In genomic region chr13:32911506-32911905, GRCh38 we compare ENCODE assay signal across 8 cellular contexts.
DNase-seq lines count a peak whose midpoint lies in the region; ATAC-seq and TF ChIP-seq lines count a peak whose summit lies in the region.

No MANE protein-coding gene starts in this region.

- no peaks in the 10 kb centered on the region for H3K36me3 ChIP-seq in SJCRH30

- H3K27me3 Mint-ChIP-seq in osteocyte (ENCODE audit: unreplicated experiment), result no peaks in the 10 kb centered on the region

- peaks cover 3% of the 10 kb centered on the region for H3K9me3 Mint-ChIP-seq in osteocyte (ENCODE audit: unreplicated experiment)

- H3K36me3 Mint-ChIP-seq in osteocyte (ENCODE audit: unreplicated experiment), result no peaks in the 10 kb centered on the region

- H3K4me1 ChIP-seq in SJCRH30, result no peaks in the 10 kb centered on the region

- no peaks in the 10 kb centered on the region for H3K27me3 ChIP-seq in SJCRH30

- H3K4me3 ChIP-seq in SJCRH30 (no peak overlapping the region), fibroblast of mammary gland (ENCODE audit: control insufficient read depth, low read depth, low read length) (no peak overlapping the region)

- DNase-seq in Caki2 (ENCODE audit: low read depth) (peak; percentile 28), Kasumi-1 (lab: John Stamatoyannopoulos, UW) (peak; percentile 29 to 42), SJCRH30 (peak; percentile 29 to 50), fibroblast of mammary gland (ENCODE audit: low read depth) (peak; percentile 63), osteocyte (ENCODE audit: extremely low spot score, unreplicated experiment) (no peak), GF-D8 (lab: John Stamatoyannopoulos, UW) (no peak)

- no peaks in the 10 kb centered on the region; the same call in 1 of the 2 replicates for H3K9me3 ChIP-seq in SJCRH30 (replicated peaks)

- in situ Hi-C loops in Caki2 (cut with HindIII; ENCODE audit: low pct_unique_long_range_greater_than_20kb, low sequenced_read_pairs), result no loop called here

- H3K27ac Mint-ChIP-seq in osteocyte (ENCODE audit: unreplicated experiment), result no peak overlapping the region

- H3K4me3 Mint-ChIP-seq in osteocyte (ENCODE audit: unreplicated experiment), result no peak overlapping the region

- TF ChIP-seq CTCF in fibroblast of mammary gland (conservative IDR thresholded peaks at IDR 0.05; ENCODE audit: control insufficient read depth, insufficient read depth, low read depth, low read length), result peak; percentile 61
- TF ChIP-seq CTCF in osteocyte (IDR thresholded peaks at IDR 0.05), result peak; percentile 54

- no peaks in the 10 kb centered on the region for H3K4me1 Mint-ChIP-seq in osteocyte (ENCODE audit: unreplicated experiment)

- H3K27ac ChIP-seq in SJCRH30, result no peak overlapping the region

- ATAC-seq in GM19023 (IDR thresholded peaks at IDR 0.05; ENCODE audit: unreplicated experiment), result peak; percentile 60
- no peak for ATAC-seq in HG03571 (IDR thresholded peaks at IDR 0.05; ENCODE audit: unreplicated experiment)

Comparison
In these comparisons a context has a peak if more than half of its experiments do, and no peak if none do; other contexts are left out.
1. DNase-seq: peak in Caki2 (single experiment), Kasumi-1 (2 of 2), SJCRH30 (2 of 2) and fibroblast of mammary gland (single experiment); none in osteocyte (single experiment) and GF-D8 (single experiment).